16 cellular contexts compared by ENCODE assay signal in the genomic region with DNA sequence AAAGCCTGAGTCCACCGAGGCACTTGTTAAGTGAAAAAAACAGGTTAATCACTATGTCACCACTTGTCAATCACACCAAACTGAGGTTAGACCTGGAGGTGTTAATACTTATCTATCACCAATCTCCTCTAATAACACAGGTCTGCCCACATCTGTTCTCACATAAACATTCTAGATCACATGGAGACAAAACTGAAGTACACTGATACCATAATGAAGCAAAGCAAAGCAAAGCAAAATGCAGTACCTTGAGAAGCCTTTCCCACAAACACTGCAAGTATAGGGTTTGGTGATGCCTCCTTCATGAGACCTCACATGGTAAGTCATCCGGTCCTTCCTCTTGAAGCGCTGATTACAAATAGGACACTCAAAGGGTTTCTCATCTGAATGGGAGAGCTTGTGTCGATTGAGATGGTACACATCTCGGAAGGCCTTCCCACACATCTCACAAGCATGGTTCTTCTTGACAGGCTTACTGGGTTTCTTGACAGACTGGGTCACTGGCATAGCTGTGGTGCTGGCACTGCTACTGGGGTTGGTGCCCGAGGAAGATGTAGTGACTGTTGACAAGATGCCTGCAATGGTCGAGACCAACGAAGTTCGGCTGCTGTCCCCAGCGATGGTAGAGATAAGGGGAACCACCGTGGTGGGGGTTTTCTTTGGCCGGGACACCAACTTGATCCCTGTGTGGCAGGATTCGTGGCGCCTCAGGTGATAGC. TPM values are rescaled to one million over a fixed set of nuclear protein-coding genes. Genes with fewer than 3 reads are reported as not detected.
DNase-seq lines count a peak whose midpoint lies in the region; ATAC-seq, FAIRE-seq and TF ChIP-seq lines count a peak whose summit lies in the region.
"Had no signal": no experiment of that assay in that cellular context is flagged by ENCODE, and none has a peak within 500 bp of the region (broad histone marks: within the 10 kb centered on the region; RNA-seq: fewer than 3 reads in every experiment).

No MANE protein-coding gene starts in this region.

- FAIRE-seq in H54 (lab: Jason Lieb, UNC): peak; percentile 11
- FAIRE-seq: astrocyte had no signal

- H3K27ac ChIP-seq in BLaER1 (no peak overlapping the region), cingulate gyrus (ENCODE audit: low read depth, low read length) (peak overlapping the region; percentile 13)
- H3K27ac ChIP-seq: prostate gland, SJCRH30 had no signal

- H3K27me3 Mint-ChIP-seq in nephron progenitor cell (ENCODE audit: low read depth, poor library complexity): no peaks in the 10 kb centered on the region
- no peaks in the 10 kb centered on the region for H3K27me3 Mint-ChIP-seq in activated CD4-positive, alpha-beta memory T cell treated with anti-CD3 and anti-CD28 coated beads, Interleukin-2, amount 10 ng/mL, durations not matched to agents 7 days and 5 days
- H3K27me3 Mint-ChIP-seq in activated CD4-positive, alpha-beta memory T cell treated with anti-CD3 and anti-CD28 coated beads for 36 hours: no peaks in the 10 kb centered on the region

- TF ChIP-seq POLR2A in H54 (IDR thresholded peaks at IDR 0.05; ENCODE audit: low read depth, low read length): no peak

- H3K4me2 ChIP-seq in BLaER1: peak overlapping the region; percentile 95

- no peak overlapping the region for H3K27ac Mint-ChIP-seq in nephron progenitor cell
- no peak overlapping the region for H3K27ac Mint-ChIP-seq in activated CD4-positive, alpha-beta memory T cell treated with anti-CD3 and anti-CD28 coated beads, Interleukin-2, amount 10 ng/mL, durations not matched to agents 7 days and 5 days
- H3K27ac Mint-ChIP-seq in activated CD4-positive, alpha-beta memory T cell treated with anti-CD3 and anti-CD28 coated beads for 36 hours: no peak overlapping the region

- CTCF ChIA-PET in activated CD4-positive, alpha-beta memory T cell treated with anti-CD3 and anti-CD28 coated beads, Interleukin-2, amount 10 ng/mL, durations not matched to agents 7 days and 5 days (lab: Charles Lee): interaction anchor here (1.8 kb wide), 1 partner anchor 90 kb away, joined by 5 read pairs; no protein-coding TSS in a partner anchor
- CTCF ChIA-PET in activated CD4-positive, alpha-beta memory T cell treated with anti-CD3 and anti-CD28 coated beads for 36 hours (lab: Charles Lee): interaction anchor here (1.0 to 4.1 kb wide), 5 partner anchors 12 to 130 kb away, joined by 3 to 14 read pairs (median 5); no protein-coding TSS in a partner anchor

- intact Hi-C loops in activated CD4-positive, alpha-beta memory T cell treated with anti-CD3 and anti-CD28 coated beads for 36 hours (cut with micrococcal nuclease): no loop called here

- no peaks in the 10 kb centered on the region for H3K9me3 ChIP-seq in BLaER1
- H3K9me3 ChIP-seq: prostate gland, SJCRH30 had no signal

- H3K4me3 Mint-ChIP-seq in nephron progenitor cell: peak overlapping the region; percentile 24
- H3K4me3 Mint-ChIP-seq in activated CD4-positive, alpha-beta memory T cell treated with anti-CD3 and anti-CD28 coated beads, Interleukin-2, amount 10 ng/mL, durations not matched to agents 7 days and 5 days: no peak overlapping the region
- H3K4me3 Mint-ChIP-seq in activated CD4-positive, alpha-beta memory T cell treated with anti-CD3 and anti-CD28 coated beads for 36 hours: no peak overlapping the region

- no peaks in the 10 kb centered on the region for H3K27me3 ChIP-seq in BLaER1
- H3K27me3 ChIP-seq: SJCRH30 had no signal

- H3K4me1 ChIP-seq in BLaER1: peaks cover 52% of the 10 kb centered on the region

- POLR2A ChIA-PET in activated CD4-positive, alpha-beta memory T cell treated with anti-CD3 and anti-CD28 coated beads, Interleukin-2, amount 10 ng/mL, durations not matched to agents 7 days and 5 days (lab: Charles Lee): interaction anchor here (1.3 to 2.3 kb wide), 3 partner anchors 11 to 59 kb away, joined by 3 to 7 read pairs (median 5); no protein-coding TSS in a partner anchor
- POLR2A ChIA-PET in activated CD4-positive, alpha-beta memory T cell treated with anti-CD3 and anti-CD28 coated beads for 36 hours (lab: Charles Lee): interaction anchor here (1.0 kb wide), 1 partner anchor 25 kb away, joined by 3 read pairs; no protein-coding TSS in a partner anchor

- peaks cover 74% of the 10 kb centered on the region for H3K4me1 Mint-ChIP-seq in nephron progenitor cell
- H3K4me1 Mint-ChIP-seq in activated CD4-positive, alpha-beta memory T cell treated with anti-CD3 and anti-CD28 coated beads, Interleukin-2, amount 10 ng/mL, durations not matched to agents 7 days and 5 days: peaks cover 54% of the 10 kb centered on the region
- peaks cover 56% of the 10 kb centered on the region for H3K4me1 Mint-ChIP-seq in activated CD4-positive, alpha-beta memory T cell treated with anti-CD3 and anti-CD28 coated beads for 36 hours (ENCODE audit: low read depth)

- TF ChIP-seq CTCF in nephron progenitor cell (IDR thresholded peaks at IDR 0.05): no peak

- no peak for DNase-seq in H54 (ENCODE audit: insufficient read length, low spot score)
- DNase-seq in nephron progenitor cell: no peak
- no peak for DNase-seq in activated CD4-positive, alpha-beta memory T cell treated with anti-CD3 and anti-CD28 coated beads, Interleukin-2, amount 10 ng/mL, durations not matched to agents 7 days and 5 days
- DNase-seq in activated CD4-positive, alpha-beta memory T cell treated with anti-CD3 and anti-CD28 coated beads for 36 hours: no peak
- DNase-seq in putamen (ENCODE audit: low spot score): no peak
- DNase-seq: activated CD4-positive, alpha-beta T cell treated with anti-CD3 and anti-CD28 coated beads, Interleukin-2, amount 50 U/mL, for 4 hours; activated effector memory CD4-positive, alpha-beta T cell treated with Interleukin-2 at 50 U/mL for 16 hours; dermis blood vessel endothelial cell; left colon; NCI-H1694; SJCRH30 had no signal

- H3K9me3 Mint-ChIP-seq in nephron progenitor cell: no peaks in the 10 kb centered on the region
- no peaks in the 10 kb centered on the region for H3K9me3 Mint-ChIP-seq in activated CD4-positive, alpha-beta memory T cell treated with anti-CD3 and anti-CD28 coated beads, Interleukin-2, amount 10 ng/mL, durations not matched to agents 7 days and 5 days
- no peaks in the 10 kb centered on the region for H3K9me3 Mint-ChIP-seq in activated CD4-positive, alpha-beta memory T cell treated with anti-CD3 and anti-CD28 coated beads for 36 hours

- no peak overlapping the region for H3K4me3 ChIP-seq in BLaER1
- H3K4me3 ChIP-seq: prostate gland, SJCRH30 had no signal

- H4K20me1 ChIP-seq in BLaER1: peaks cover 100% of the 10 kb centered on the region

- H3K9ac ChIP-seq in BLaER1: no peak overlapping the region

- peaks cover 40% of the 10 kb centered on the region for H3K36me3 Mint-ChIP-seq in nephron progenitor cell (ENCODE audit: low read depth)
- H3K36me3 Mint-ChIP-seq in activated CD4-positive, alpha-beta memory T cell treated with anti-CD3 and anti-CD28 coated beads, Interleukin-2, amount 10 ng/mL, durations not matched to agents 7 days and 5 days (ENCODE audit: low read depth): peaks cover 72% of the 10 kb centered on the region
- H3K36me3 Mint-ChIP-seq in activated CD4-positive, alpha-beta memory T cell treated with anti-CD3 and anti-CD28 coated beads for 36 hours: peaks cover 27% of the 10 kb centered on the region

- no peak for ATAC-seq in GM21737 (IDR thresholded peaks at IDR 0.05; ENCODE audit: unreplicated experiment)
- ATAC-seq: left colon had no signal

- peaks cover 63% of the 10 kb centered on the region for H3K36me3 ChIP-seq in BLaER1

RNA-seq across cellular contexts. Expression of gene VEZF1, which starts 5.4 kb away (rescaled TPM):
- total RNA-seq in activated CD4-positive, alpha-beta memory T cell treated with anti-CD3 and anti-CD28 coated beads, Interleukin-2, amount 10 ng/mL, durations not matched to agents 7 days and 5 days: 10 to 100 TPM; 44.6 to 46.6 TPM
- 10 to 100 TPM; 26.8 to 29.8 TPM for total RNA-seq in activated CD4-positive, alpha-beta memory T cell treated with anti-CD3 and anti-CD28 coated beads for 36 hours

RNA-seq across cellular contexts. Expression of gene SRSF1, which starts 24.4 kb away (rescaled TPM):
- total RNA-seq in activated CD4-positive, alpha-beta memory T cell treated with anti-CD3 and anti-CD28 coated beads, Interleukin-2, amount 10 ng/mL, durations not matched to agents 7 days and 5 days: 100 to 1,000 TPM; 298 to 304 TPM
- total RNA-seq in activated CD4-positive, alpha-beta memory T cell treated with anti-CD3 and anti-CD28 coated beads for 36 hours: 100 to 1,000 TPM; 325 to 326 TPM

RNA-seq across cellular contexts. Expression of gene CUEDC1, which starts 27.4 kb away (rescaled TPM):
- total RNA-seq in activated CD4-positive, alpha-beta memory T cell treated with anti-CD3 and anti-CD28 coated beads, Interleukin-2, amount 10 ng/mL, durations not matched to agents 7 days and 5 days: under 1 TPM in 1 of 2 experiments, not detected in 1; 0.25 TPM
- total RNA-seq in activated CD4-positive, alpha-beta memory T cell treated with anti-CD3 and anti-CD28 coated beads for 36 hours: under 1 TPM; 0.29 to 0.36 TPM
